Comparison of ENCODE assay signal across 16 cellular contexts in the genomic region with DNA sequence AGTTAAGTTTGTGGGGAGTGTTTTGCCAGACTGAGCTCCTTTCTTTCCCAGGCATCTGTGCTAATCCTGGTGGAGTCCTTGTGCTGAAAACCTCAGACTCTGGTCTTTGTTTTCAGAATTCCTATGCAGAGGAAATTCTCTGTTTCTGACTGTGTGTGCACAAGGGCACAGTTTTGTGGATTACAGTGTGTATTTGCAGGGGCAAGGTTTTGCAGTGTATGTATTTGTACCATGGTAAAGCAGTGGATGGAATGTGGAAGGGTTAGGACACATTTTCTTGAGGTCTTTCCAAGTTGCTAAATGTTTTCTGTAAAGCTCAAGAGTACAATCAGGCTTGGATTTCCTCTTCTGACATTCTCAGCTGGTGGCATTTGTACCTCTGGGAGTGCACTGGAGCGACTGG.
DNase-seq lines count a peak whose midpoint lies in the region; ATAC-seq, FAIRE-seq and TF ChIP-seq lines count a peak whose summit lies in the region.
"Had no signal": no experiment of that assay in that cellular context is flagged by ENCODE, and none has a peak within 500 bp of the region (broad histone marks: within the 10 kb centered on the region; RNA-seq: fewer than 3 reads in every experiment).

No MANE protein-coding gene starts in this region.

- POLR2A ChIA-PET in endothelial cell of umbilical vein (lab: Charles Lee) = no interaction called here

- BruUV-seq in endothelial cell of umbilical vein (replicated peaks; lab: Mats Ljungman, UMichigan) = no TSS peak

- TF ChIP-seq POLR2A in endothelial cell of umbilical vein (IDR thresholded peaks at IDR 0.05; ENCODE audit: low read depth, low read length) = no peak

- no peaks in the 10 kb centered on the region for H3K36me3 Mint-ChIP-seq in nephron (ENCODE audit: low read depth)

- DNase-seq in SJSA1 (ENCODE audit: low read depth in 1 of 2, low spot score in 2 of 2) = no peak
- DNase-seq in endothelial cell of umbilical vein (ENCODE audit: low read depth, low spot score) = peak; percentile 19
- no peak for DNase-seq in activated CD8-positive, alpha-beta memory T cell treated with anti-CD3 and anti-CD28 coated beads for 24 hours
- DNase-seq in NCI-H2107 treated with DMSO at 0.1 percent for 48 hours (lab: John Stamatoyannopoulos, UW; ENCODE audit: unreplicated experiment) = no peak
- DNase-seq in activated CD4-positive, CD25-positive, alpha-beta regulatory T cell treated with anti-CD3 and anti-CD28 coated beads, Interleukin-2, amount 50 U/mL, for 72 hours = no peak
- DNase-seq: C1 segment of cervical spinal cord, DMS53, KG1, MM.1S, NCI-H1105 treated with DMSO at 0.1 percent for 48 hours, NCI-H2029, NCI-H510A treated with DMSO at 0.1 percent for 48 hours, SHP77 had no signal

- intact Hi-C loops in endothelial cell of umbilical vein (cut with micrococcal nuclease) = loop anchor here (10.0 kb wide), 1 partner anchor 892 kb away; no protein-coding TSS in a partner anchor

- H3K9me3 ChIP-seq in SJSA1 (replicated peaks) (no peaks in the 10 kb centered on the region), endothelial cell of umbilical vein (replicated peaks; ENCODE audit: control insufficient read depth, insufficient read depth, low read length) (no peaks in the 10 kb centered on the region)

- no peak for TF ChIP-seq CTCF in endothelial cell of umbilical vein (IDR thresholded peaks at IDR 0.05; ENCODE audit: extremely low read depth in 1 of 2, insufficient read depth in 1 of 2, low read depth in 1 of 2, low read length in 2 of 2)
- TF ChIP-seq CTCF in nephron (IDR thresholded peaks at IDR 0.05; ENCODE audit: unreplicated experiment in 3 of 3) = no peak

- no peak for ATAC-seq in GM18870 (IDR thresholded peaks at IDR 0.05; ENCODE audit: unreplicated experiment)

- no peak overlapping the region for H3K4me2 ChIP-seq in endothelial cell of umbilical vein (ENCODE audit: insufficient read depth, low read length)

- no peak for FAIRE-seq in endothelial cell of umbilical vein (lab: Jason Lieb, UNC)
- FAIRE-seq: RCC 7860 had no signal

- H3K9ac ChIP-seq in endothelial cell of umbilical vein (replicated peaks; ENCODE audit: extremely low read depth, insufficient read depth, low read length) = no peak overlapping the region

- H3K9me3 Mint-ChIP-seq in nephron = peaks cover 8% of the 10 kb centered on the region

- H3K4me1 ChIP-seq in SJSA1 (replicated peaks) (peaks cover 39% of the 10 kb centered on the region), endothelial cell of umbilical vein (ENCODE audit: control insufficient read depth, extremely low read depth, insufficient read depth, low read length) (peaks cover 23% of the 10 kb centered on the region)

- no peaks in the 10 kb centered on the region for H3K79me2 ChIP-seq in endothelial cell of umbilical vein (ENCODE audit: control insufficient read depth, insufficient read depth, low read length)

- H3K4me3 Mint-ChIP-seq in nephron = no peak overlapping the region

- dilution Hi-C loops in endothelial cell of umbilical vein (cut with MboI; ENCODE audit: extremely low pct_ligation_motif_present, low sequenced_read_pairs) = no loop called here

- peak overlapping the region in 2 of 3 experiments; percentile 7 to 43 for H3K27ac Mint-ChIP-seq in nephron

- CTCF ChIA-PET in endothelial cell of umbilical vein (lab: Charles Lee) = interaction anchor here (0.6 kb wide), 1 partner anchor 139 kb away, joined by 3 read pairs; no protein-coding TSS in a partner anchor

- H3K4me3 ChIP-seq in SJSA1 (no peak overlapping the region), endothelial cell of umbilical vein (replicated peaks in 1 of 3; ENCODE audit: insufficient read depth in 1 of 3, low read depth in 1 of 3, low read length in 3 of 3) (no peak overlapping the region)

- H3K4me1 Mint-ChIP-seq in nephron = peaks cover 53% of the 10 kb centered on the region

- H3K27me3 ChIP-seq in SJSA1 (replicated peaks) = no peaks in the 10 kb centered on the region
- no peaks in the 10 kb centered on the region for H3K27me3 ChIP-seq in endothelial cell of umbilical vein (ENCODE audit: control insufficient read depth in 2 of 2, insufficient read depth in 2 of 2, low read length in 2 of 2)

- H3K27ac ChIP-seq in SJSA1 (peak overlapping the region; percentile 51), endothelial cell of umbilical vein (ENCODE audit: insufficient read depth, low read depth, low read length) (no peak overlapping the region)

- H4K20me1 ChIP-seq in endothelial cell of umbilical vein (replicated peaks; ENCODE audit: control insufficient read depth, extremely low read depth, insufficient read depth, low read length) = no peaks in the 10 kb centered on the region

- H2AFZ ChIP-seq in endothelial cell of umbilical vein (ENCODE audit: low read depth, low read length) = no peak overlapping the region

- H3K27me3 Mint-ChIP-seq in nephron (ENCODE audit: low read depth) = no peaks in the 10 kb centered on the region

- H3K36me3 ChIP-seq in SJSA1 (no peaks in the 10 kb centered on the region), endothelial cell of umbilical vein (ENCODE audit: control insufficient read depth in 2 of 2, extremely low read depth in 1 of 2, insufficient read depth in 2 of 2, low read length in 2 of 2) (no peaks in the 10 kb centered on the region)

- no peaks in the 10 kb centered on the region for H3K9me1 ChIP-seq in endothelial cell of umbilical vein (replicated peaks; ENCODE audit: control insufficient read depth, extremely low read depth, insufficient read depth, low read length)

TF ChIP-seq in endothelial cell of umbilical vein, 7 proteins besides CTCF, POLR2A, EP300 and RAD21:
- TF ChIP-seq EZH2 (IDR thresholded peaks at IDR 0.05; ENCODE audit: borderline replicate concordance, low read depth, low read length, severe bottlenecking) = no peak
- TF ChIP-seq, protein P1, sequence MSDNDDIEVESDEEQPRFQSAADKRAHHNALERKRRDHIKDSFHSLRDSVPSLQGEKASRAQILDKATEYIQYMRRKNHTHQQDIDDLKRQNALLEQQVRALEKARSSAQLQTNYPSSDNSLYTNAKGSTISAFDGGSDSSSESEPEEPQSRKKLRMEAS (IDR thresholded peaks at IDR 0.05; ENCODE audit: insufficient read depth, insufficient read length) = no peak
- no peak for TF ChIP-seq MYC (IDR thresholded peaks at IDR 0.05; ENCODE audit: low read depth, low read length)
- TF ChIP-seq FOS (IDR thresholded peaks at IDR 0.05; ENCODE audit: borderline replicate concordance, insufficient read depth, low read length) = no peak
- no peak for TF ChIP-seq POLR2AphosphoS5 (IDR thresholded peaks at IDR 0.05; ENCODE audit: insufficient read depth, low read depth, low read length)
- TF ChIP-seq JUN (IDR thresholded peaks at IDR 0.05; ENCODE audit: borderline replicate concordance, insufficient read depth, insufficient read length, low read depth) = no peak
- TF ChIP-seq GATA2 (IDR thresholded peaks at IDR 0.05; ENCODE audit: insufficient read depth, insufficient read length, low read depth, low read length) = no peak
TF ChIP-seq in endothelial cell of umbilical vein: peak in this region for 0.
